Comparison of ENCODE assay signal across 8 cellular contexts in genomic region chr15:68650901-68651709, GRCh38.
A peak's percentile ranks its signal among the peaks of the same experiment; 100 is the strongest.
DNase-seq lines count a peak whose midpoint lies in the region; ATAC-seq and TF ChIP-seq lines count a peak whose summit lies in the region.

No MANE protein-coding gene starts in this region.

- H3K4me3 ChIP-seq in adrenal gland: no peak overlapping the region

- H3K4me1 ChIP-seq in adrenal gland (replicated peaks in 1 of 2): no peaks in the 10 kb centered on the region

- intact Hi-C loops in adrenal gland (cut with DNase I): loop anchor here in 1 of 2 donors (5.0 kb wide), 1 partner anchor 94 kb away; no protein-coding TSS in a partner anchor

- 51 to 59% (median 57%) methylated on average over 18 to 23 of the region's 23 CpGs for WGBS in adrenal gland, 4 donors

- peak; percentile 40 for DNase-seq in GM10266 (ENCODE audit: extremely low spot score)
- DNase-seq in OCI-M1 (lab: John Stamatoyannopoulos, UW): peak; percentile 91
- DNase-seq in adrenal gland: peak; percentile 40 to 77 (median 60)
- DNase-seq in islet precursor cell: peak; percentile 90
- peak; percentile 26 to 35 for DNase-seq in stimulated activated CD8-positive, alpha-beta memory T cell treated with anti-CD3 and anti-CD28 coated beads, Interleukin-15, amount 100 ng/mL, for 48 hours (ENCODE audit: low read depth in 2 of 2)
- no peak for DNase-seq in central memory CD4-positive, alpha-beta T cell

- H3K36me3 ChIP-seq in adrenal gland (replicated peaks in 1 of 2): no peaks in the 10 kb centered on the region

- peak; percentile 67 for TF ChIP-seq CTCF in GM10266 (IDR thresholded peaks at IDR 0.05; ENCODE audit: control insufficient read depth, insufficient read depth, low read depth, missing control alignments)
- TF ChIP-seq CTCF in adrenal gland (IDR thresholded peaks at IDR 0.05): peak; percentile 46 to 75 (median 62)

- no peak for ATAC-seq in GM18861 (IDR thresholded peaks at IDR 0.05; ENCODE audit: unreplicated experiment)
- ATAC-seq in GM21423 (IDR thresholded peaks at IDR 0.05; ENCODE audit: unreplicated experiment): no peak

- no peaks in the 10 kb centered on the region for H3K9me3 ChIP-seq in adrenal gland (replicated peaks in 1 of 3)

- no peak for TF ChIP-seq POLR2A in adrenal gland (IDR thresholded peaks at IDR 0.05)

- H3K27ac ChIP-seq in adrenal gland: no peak overlapping the region

- no peaks in the 10 kb centered on the region for H3K27me3 ChIP-seq in adrenal gland
